ENCODE assay signal across 28 cellular contexts in the genomic region with DNA sequence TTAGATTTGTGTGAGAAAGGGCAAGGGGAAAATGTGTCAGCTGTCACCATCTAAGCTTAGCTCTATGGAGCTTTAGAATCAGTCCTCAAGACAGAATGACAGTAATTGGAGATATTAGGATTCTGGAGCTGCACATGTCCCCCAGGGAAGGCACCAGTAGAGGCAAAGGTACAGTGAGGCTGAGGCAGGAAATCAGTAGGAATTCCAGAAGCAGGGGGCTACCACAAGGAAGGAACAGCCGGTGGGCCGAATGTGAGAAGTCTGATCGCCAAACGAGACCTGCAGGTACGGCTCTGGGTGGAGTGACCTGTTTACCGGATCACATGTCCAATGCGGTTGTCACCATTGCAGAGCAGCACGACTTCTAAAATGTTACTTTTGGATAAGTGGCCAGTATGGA. TPM values are rescaled to one million over a fixed set of nuclear protein-coding genes. Genes with fewer than 3 reads are reported as not detected.
"Had no signal": no experiment of that assay in that cellular context is flagged by ENCODE, and none has a peak within 500 bp of the region (broad histone marks: within the 10 kb centered on the region; RNA-seq: fewer than 3 reads in every experiment).

No MANE protein-coding gene starts in this region.

- DNase-seq: activated CD4-positive, alpha-beta memory T cell treated with anti-CD3 and anti-CD28 coated beads for 36 hours; activated CD4-positive, alpha-beta T cell treated with anti-CD3 and anti-CD28 coated beads, Interleukin-2, amount 10 ng/mL, durations not matched to agents 24 days and 14 days; activated CD4-positive, CD25-positive, alpha-beta regulatory T cell treated with anti-CD3 and anti-CD28 coated beads, Interleukin-2, amount 50 U/mL, for 72 hours; activated CD8-positive, alpha-beta memory T cell treated with anti-CD3 and anti-CD28 coated beads, Interleukin-2, amount 50 U/mL, for 4 hours; activated gamma-delta T cell; activated naive CD4-positive, alpha-beta T cell treated with anti-CD3 and anti-CD28 coated beads, Interleukin-2, amount 10 ng/mL, durations not matched to agents 7 days and 5 days; activated T-cell treated with anti-CD3 and anti-CD28 coated beads, Interleukin-2, amount 50 U/mL, for 1 hour; amniotic stem cell; colonic mucosa; effector CD8-positive, alpha-beta T cell; head of caudate nucleus; immature natural killer cell; kidney; left colon; naive B cell; nucleus accumbens; stimulated activated CD4-positive, alpha-beta T cell treated with anti-CD3 and anti-CD28 coated beads, Interleukin-15, amount 100 ng/mL, for 24 hours; stimulated activated naive CD4-positive, alpha-beta T cell; T1000; tibial artery had no signal

- H3K36me3 Mint-ChIP-seq: activated CD4-positive, alpha-beta memory T cell treated with anti-CD3 and anti-CD28 coated beads for 36 hours; activated naive CD4-positive, alpha-beta T cell treated with anti-CD3 and anti-CD28 coated beads, Interleukin-2, amount 10 ng/mL, durations not matched to agents 7 days and 5 days; immature natural killer cell; naive B cell had no signal

- H3K27me3 ChIP-seq: colonic mucosa, gastroesophageal sphincter, right atrium auricular region, suprapubic skin, tibial artery had no signal

- H3K9me3 Mint-ChIP-seq: activated CD4-positive, alpha-beta memory T cell treated with anti-CD3 and anti-CD28 coated beads for 36 hours; activated CD4-positive, alpha-beta T cell treated with anti-CD3 and anti-CD28 coated beads, Interleukin-2, amount 10 ng/mL, durations not matched to agents 24 days and 14 days; activated naive CD4-positive, alpha-beta T cell treated with anti-CD3 and anti-CD28 coated beads, Interleukin-2, amount 10 ng/mL, durations not matched to agents 7 days and 5 days; T-helper 1 cell treated with Interleukin-12 subunit alpha and Interleukin-12 subunit beta and Interleukin-4 antibody, amounts not matched to agents 30 μg/mL and 1 μg/mL, for 36 hours had no signal

- H3K4me3 Mint-ChIP-seq: activated CD4-positive, alpha-beta memory T cell treated with anti-CD3 and anti-CD28 coated beads for 36 hours; activated CD4-positive, alpha-beta T cell treated with anti-CD3 and anti-CD28 coated beads, Interleukin-2, amount 10 ng/mL, durations not matched to agents 24 days and 14 days; activated naive CD4-positive, alpha-beta T cell treated with anti-CD3 and anti-CD28 coated beads, Interleukin-2, amount 10 ng/mL, durations not matched to agents 7 days and 5 days; central memory CD8-positive, alpha-beta T cell; immature natural killer cell; mesothelial cell of epicardium; naive B cell; neural crest cell; T-helper 1 cell treated with Interleukin-12 subunit alpha and Interleukin-12 subunit beta and Interleukin-4 antibody, amounts not matched to agents 30 μg/mL and 1 μg/mL, for 36 hours had no signal

- H3K36me3 ChIP-seq: colonic mucosa, gastroesophageal sphincter, right atrium auricular region, suprapubic skin, tibial artery had no signal

- H3K4me1 Mint-ChIP-seq: activated CD4-positive, alpha-beta T cell treated with anti-CD3 and anti-CD28 coated beads, Interleukin-2, amount 10 ng/mL, durations not matched to agents 24 days and 14 days; activated naive CD4-positive, alpha-beta T cell treated with anti-CD3 and anti-CD28 coated beads, Interleukin-2, amount 10 ng/mL, durations not matched to agents 7 days and 5 days; central memory CD8-positive, alpha-beta T cell; immature natural killer cell; naive B cell; neural crest cell had no signal

- H3K27ac Mint-ChIP-seq: activated CD4-positive, alpha-beta memory T cell treated with anti-CD3 and anti-CD28 coated beads for 36 hours; activated CD4-positive, alpha-beta T cell treated with anti-CD3 and anti-CD28 coated beads, Interleukin-2, amount 10 ng/mL, durations not matched to agents 24 days and 14 days; activated naive CD4-positive, alpha-beta T cell treated with anti-CD3 and anti-CD28 coated beads, Interleukin-2, amount 10 ng/mL, durations not matched to agents 7 days and 5 days; immature natural killer cell; mesothelial cell of epicardium; naive B cell; T-helper 1 cell treated with Interleukin-12 subunit alpha and Interleukin-12 subunit beta and Interleukin-4 antibody, amounts not matched to agents 30 μg/mL and 1 μg/mL, for 36 hours had no signal

- H3K27me3 Mint-ChIP-seq: activated CD4-positive, alpha-beta memory T cell treated with anti-CD3 and anti-CD28 coated beads for 36 hours; activated CD4-positive, alpha-beta T cell treated with anti-CD3 and anti-CD28 coated beads, Interleukin-2, amount 10 ng/mL, durations not matched to agents 24 days and 14 days; activated naive CD4-positive, alpha-beta T cell treated with anti-CD3 and anti-CD28 coated beads, Interleukin-2, amount 10 ng/mL, durations not matched to agents 7 days and 5 days; central memory CD8-positive, alpha-beta T cell had no signal

- H2AFZ ChIP-seq: parathyroid adenoma had no signal

- H3K4me1 ChIP-seq: colonic mucosa, parathyroid adenoma, suprapubic skin had no signal

- H3K79me2 ChIP-seq: parathyroid adenoma had no signal

- H3K27ac ChIP-seq: colonic mucosa, parathyroid adenoma, right atrium auricular region, suprapubic skin, tibial artery had no signal

- H3K4me3 ChIP-seq: colonic mucosa, gastroesophageal sphincter, right atrium auricular region, suprapubic skin, tibial artery had no signal

- H3K9me3 ChIP-seq: colonic mucosa, gastroesophageal sphincter, right atrium auricular region, suprapubic skin, tibial artery had no signal

RNA-seq across cellular contexts. Expression of gene RNF150, which starts 52.6 kb away (rescaled TPM):
- total RNA-seq: activated CD4-positive, alpha-beta memory T cell treated with anti-CD3 and anti-CD28 coated beads for 36 hours; activated CD4-positive, alpha-beta T cell treated with anti-CD3 and anti-CD28 coated beads, Interleukin-2, amount 10 ng/mL, durations not matched to agents 24 days and 14 days had no signal
